ENCODE assay signal across 1 cellular context in genomic region chr4:182895791-182896292, GRCh38.
TF ChIP-seq lines count a peak whose summit lies in the region.

No MANE protein-coding gene starts in this region.

TF ChIP-seq in HepG2, 621 proteins besides CTCF, POLR2A, EP300 and RAD21 (continued from another document and continues in another):
- TF ChIP-seq ZNF407 (CRISPR knock-in tag; IDR thresholded peaks at IDR 0.05; ENCODE audit: not compliant biosample characterization) (no peak), MLXIP (CRISPR knock-in tag; IDR thresholded peaks at IDR 0.05; ENCODE audit: borderline replicate concordance) (peak; percentile 61; the same call in 1 of the 2 replicates), TEF (CRISPR knock-in tag; IDR thresholded peaks at IDR 0.05) (0 out of 2 replicates have a peak, but pooled peaks have one; percentile 65), SMYD3 (CRISPR knock-in tag; IDR thresholded peaks at IDR 0.05) (no peak), AKNA (CRISPR knock-in tag; IDR thresholded peaks at IDR 0.05; ENCODE audit: borderline replicate concordance) (peak; percentile 42; the same call in 1 of the 2 replicates), HOMEZ (CRISPR knock-in tag; IDR thresholded peaks at IDR 0.05; ENCODE audit: low read depth) (peak; percentile 67; the same call in 1 of the 2 replicates), HNF4A (CRISPR knock-in tag; IDR thresholded peaks at IDR 0.05) (peak; percentile 60; the same call in 1 of the 2 replicates), ZNF567 (CRISPR knock-in tag; IDR thresholded peaks at IDR 0.05; ENCODE audit: borderline replicate concordance) (0 out of 2 replicates have a peak, but pooled peaks have one; percentile 18), ZC3H4 (CRISPR knock-in tag; IDR thresholded peaks at IDR 0.05; ENCODE audit: borderline replicate concordance) (no peak), ZNF280D (CRISPR knock-in tag; IDR thresholded peaks at IDR 0.05) (peak; percentile 88; the same call in 1 of the 2 replicates), ZFP91 (CRISPR knock-in tag; IDR thresholded peaks at IDR 0.05; ENCODE audit: borderline replicate concordance) (peak; percentile 46; the same call in 1 of the 2 replicates), GMEB2 (CRISPR knock-in tag; IDR thresholded peaks at IDR 0.05; ENCODE audit: low read depth) (no peak)
